8 cellular contexts compared by ENCODE assay signal in genomic region chrX:17655232-17656034, GRCh38.
DNase-seq lines count a peak whose midpoint lies in the region; ATAC-seq and TF ChIP-seq lines count a peak whose summit lies in the region.

No MANE protein-coding gene starts in this region.

- no peak overlapping the region for H3K27ac ChIP-seq in esophagus muscularis mucosa (replicated peaks in 1 of 4)
- no peak overlapping the region for H3K27ac ChIP-seq in SJCRH30

- peaks cover 12% of the 10 kb centered on the region for H3K4me1 Mint-ChIP-seq in T-helper 17 cell
- peaks cover 16% of the 10 kb centered on the region for H3K4me1 Mint-ChIP-seq in neural crest cell

- H3K27me3 ChIP-seq in esophagus muscularis mucosa (peaks cover 0 to 7% (median 0%) of the 10 kb centered on the region in 4 donors), SJCRH30 (no peaks in the 10 kb centered on the region)

- peaks cover 0 to 20% (median 19%) of the 10 kb centered on the region in 4 donors for H3K4me1 ChIP-seq in esophagus muscularis mucosa
- H3K4me1 ChIP-seq in SJCRH30 = no peaks in the 10 kb centered on the region

- H3K9me3 Mint-ChIP-seq in neural crest cell = no peaks in the 10 kb centered on the region

- H3K9me3 ChIP-seq in T-helper 17 cell (ENCODE audit: control insufficient read depth, low read length, poor library complexity, severe bottlenecking) (no peaks in the 10 kb centered on the region), esophagus muscularis mucosa (no peaks in the 10 kb centered on the region), SJCRH30 (replicated peaks) (no peaks in the 10 kb centered on the region)

- H3K4me3 Mint-ChIP-seq in T-helper 17 cell (peak overlapping the region; percentile 87), neural crest cell (peak overlapping the region; percentile 88)

- WGBS in esophagus muscularis mucosa = 34% methylated on average over 19 of the region's 48 CpGs

- ATAC-seq in T-helper 17 cell (peak; percentile 44), HG03108 (IDR thresholded peaks at IDR 0.05; ENCODE audit: unreplicated experiment) (no peak)

- H3K36me3 ChIP-seq in esophagus muscularis mucosa (no peaks in the 10 kb centered on the region), SJCRH30 (no peaks in the 10 kb centered on the region)

- peak; percentile 12 for DNase-seq in AG08396 (ENCODE audit: low spot score)
- no peak for DNase-seq in T-helper 17 cell
- DNase-seq in esophagus muscularis mucosa (ENCODE audit: extremely low spot score) = no peak
- peak; percentile 18 for DNase-seq in neural crest cell (ENCODE audit: low read depth, low spot score)
- no peak for DNase-seq in NCI-H226
- no peak for DNase-seq in NCI-H1694 (lab: John Stamatoyannopoulos, UW)
- DNase-seq in SJCRH30 = no peak

- peak overlapping the region; percentile 68 for H3K27ac Mint-ChIP-seq in T-helper 17 cell
- H3K27ac Mint-ChIP-seq in neural crest cell (ENCODE audit: unreplicated experiment) = no peak overlapping the region

- TF ChIP-seq EP300 in esophagus muscularis mucosa (IDR thresholded peaks at IDR 0.05) = no peak

- H3K4me3 ChIP-seq in esophagus muscularis mucosa (peak overlapping the region; percentile 34 to 49 (median 38)), SJCRH30 (no peak overlapping the region)

- H3K36me3 Mint-ChIP-seq in T-helper 17 cell (ENCODE audit: low read depth) (no peaks in the 10 kb centered on the region), neural crest cell (ENCODE audit: low read depth) (no peaks in the 10 kb centered on the region)

- no peak for TF ChIP-seq CTCF in esophagus muscularis mucosa (IDR thresholded peaks at IDR 0.05)
- peak; percentile 13 for TF ChIP-seq CTCF in neural crest cell (conservative IDR thresholded peaks at IDR 0.05)

- no peak for TF ChIP-seq POLR2A in esophagus muscularis mucosa (IDR thresholded peaks at IDR 0.05; ENCODE audit: low read depth)

- H3K27me3 Mint-ChIP-seq in T-helper 17 cell (peaks cover 5% of the 10 kb centered on the region), neural crest cell (ENCODE audit: low read depth) (peaks cover 79% of the 10 kb centered on the region)

- intact Hi-C loops in esophagus muscularis mucosa (cut with DNase I) = no loop called here

Comparison
In these comparisons a context has a peak if more than half of its experiments do, and no peak if none do; other contexts are left out.
1. DNase-seq: peak in AG08396 (single experiment) and neural crest cell (single experiment); none in T-helper 17 cell (0 of 3), esophagus muscularis mucosa (single experiment), NCI-H226 (single experiment), NCI-H1694 (single experiment) and SJCRH30 (0 of 2).